ENCODE assay signal across 8 cellular contexts in genomic region chr5:181081989-181082388, GRCh38.
"Had no signal": no experiment of that assay in that cellular context is flagged by ENCODE, and none has a peak within 500 bp of the region (broad histone marks: within the 10 kb centered on the region; RNA-seq: fewer than 3 reads in every experiment).

No MANE protein-coding gene starts in this region.

- H3K4me3 ChIP-seq: K562 had no signal

- DNase-seq: IMR-90, KBM-7, KG1 had no signal

- H3K27ac ChIP-seq: HL-60, KMS-11 had no signal

- FAIRE-seq: HepG2, HTR-8/SVneo had no signal
